16 cellular contexts compared by ENCODE assay signal in the genomic region with DNA sequence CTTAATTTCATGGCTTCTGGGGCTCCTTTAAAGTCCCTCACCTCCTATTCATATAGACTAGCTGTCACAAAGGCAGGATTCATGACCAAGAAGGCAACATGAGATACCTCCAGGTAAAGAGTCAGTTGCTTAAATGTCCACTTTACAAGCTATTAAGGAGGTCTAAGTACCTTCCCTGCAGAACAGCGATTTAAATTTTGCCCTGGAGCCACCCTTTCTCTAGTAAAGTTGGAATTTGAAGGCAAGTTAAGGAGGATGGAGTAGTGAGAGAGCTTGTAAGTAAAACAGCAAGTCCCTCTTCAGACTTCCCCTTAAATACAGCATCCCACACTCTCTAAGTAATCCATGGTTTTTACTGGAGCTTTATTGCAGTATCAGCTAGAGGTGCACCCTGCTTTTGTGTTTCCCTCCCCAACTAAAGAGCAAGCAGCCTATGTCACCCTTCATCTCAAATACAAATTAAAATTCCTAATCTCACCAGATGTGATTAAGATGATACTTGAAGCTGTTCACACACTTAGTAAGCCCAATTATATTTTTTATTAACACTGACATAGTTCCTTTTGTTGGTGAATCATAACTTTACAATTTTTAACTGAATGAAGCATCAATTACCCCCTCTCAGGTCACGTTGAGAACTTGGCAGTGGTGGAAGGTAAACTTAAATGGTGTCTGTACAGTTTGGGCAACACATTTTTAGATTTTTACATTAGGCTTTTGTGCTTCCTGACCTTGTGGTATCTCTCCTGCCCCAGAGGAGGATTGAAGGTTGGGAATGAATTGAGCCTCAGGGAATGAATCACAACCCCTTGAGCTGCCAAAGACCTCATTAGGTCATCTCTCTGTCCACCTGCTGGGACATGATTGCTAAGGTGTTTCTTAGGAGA.
A peak's percentile ranks its signal among the peaks of the same experiment; 100 is the strongest.
DNase-seq lines count a peak whose midpoint lies in the region; TF ChIP-seq lines count a peak whose summit lies in the region.
"Had no signal": no experiment of that assay in that cellular context is flagged by ENCODE, and none has a peak within 500 bp of the region (broad histone marks: within the 10 kb centered on the region; RNA-seq: fewer than 3 reads in every experiment).

No MANE protein-coding gene starts in this region.

- no peak overlapping the region for H3K9ac ChIP-seq in GM23248

- TF ChIP-seq POLR2A in lower leg skin (IDR thresholded peaks at IDR 0.05), result no peak

- in situ Hi-C loops in GM23248 (cut with MboI), result no loop called here

- H3K4me3 ChIP-seq in GM23248 (no peak overlapping the region), choroid plexus epithelial cell (ENCODE audit: low read depth, low read length) (no peak overlapping the region), lower leg skin (ENCODE audit: low read depth, poor library complexity, severe bottlenecking) (no peak overlapping the region)
- H3K4me3 ChIP-seq: tibial nerve had no signal

- peaks cover 11% of the 10 kb centered on the region for H3F3A ChIP-seq in GM23248 (ENCODE audit: insufficient read depth)

- TF ChIP-seq CTCF in choroid plexus epithelial cell (conservative IDR thresholded peaks at IDR 0.05; ENCODE audit: low read depth, low read length), result no peak
- TF ChIP-seq CTCF in lower leg skin (IDR thresholded peaks at IDR 0.05), result no peak

- H3K4me3 Mint-ChIP-seq in activated T-cell treated with anti-CD3 and anti-CD28 coated beads, Interleukin-2, amount 50 U/mL, for 24 hours, result no peak overlapping the region
- H3K4me3 Mint-ChIP-seq: activated CD4-positive, alpha-beta T cell treated with anti-CD3 and anti-CD28 coated beads for 36 hours; CD4-positive, CD25-positive, alpha-beta regulatory T cell; naive B cell had no signal

- no peaks in the 10 kb centered on the region for H3K4me1 Mint-ChIP-seq in activated T-cell treated with anti-CD3 and anti-CD28 coated beads, Interleukin-2, amount 50 U/mL, for 24 hours (ENCODE audit: low read depth)
- H3K4me1 Mint-ChIP-seq: activated CD4-positive, alpha-beta T cell treated with anti-CD3 and anti-CD28 coated beads for 36 hours; naive B cell had no signal

- WGBS in GM23248 (ENCODE audit: low coverage in 1 of 2, low lambda C conversion rate in 2 of 2, missing lambda C conversion rate in 2 of 2), 2 experiments, result 47 to 48% methylated on average over 2 of the region's 2 CpGs
- WGBS in lower leg skin, 2 donors, result 46 to 52% methylated on average over 2 of the region's 2 CpGs

- peak overlapping the region; percentile 9 for H3K4me2 ChIP-seq in GM23248 (ENCODE audit: unreplicated experiment)

- H3K27me3 ChIP-seq in GM23248 (replicated peaks; ENCODE audit: insufficient read depth), result no peaks in the 10 kb centered on the region
- H3K27me3 ChIP-seq: tibial nerve had no signal

- no peaks in the 10 kb centered on the region for H4K20me1 ChIP-seq in GM23248 (ENCODE audit: insufficient read depth)

- H3K27ac ChIP-seq in GM23248, result no peak overlapping the region
- H3K27ac ChIP-seq: tibial nerve had no signal

- no peaks in the 10 kb centered on the region for H3K27me3 Mint-ChIP-seq in activated T-cell treated with anti-CD3 and anti-CD28 coated beads, Interleukin-2, amount 50 U/mL, for 24 hours
- H3K27me3 Mint-ChIP-seq: activated CD4-positive, alpha-beta T cell treated with anti-CD3 and anti-CD28 coated beads for 36 hours; CD4-positive, CD25-positive, alpha-beta regulatory T cell; naive B cell had no signal

- intact Hi-C loops in lower leg skin (cut with DNase I; ENCODE audit: low total_unique reads), result no loop called here
- intact Hi-C loops in head of caudate nucleus (cut with DNase I), result no loop called here

- H3K9me2 ChIP-seq in GM23248 (ENCODE audit: insufficient read depth), result no peaks in the 10 kb centered on the region

- H3K79me2 ChIP-seq in GM23248 (ENCODE audit: insufficient read depth), result no peaks in the 10 kb centered on the region

- DNase-seq in GM23248 (peak; percentile 60), NCI-H226 (peak; percentile 56), choroid plexus epithelial cell (ENCODE audit: low read depth) (peak; percentile 22), renal cortical epithelial cell (ENCODE audit: low read depth) (peak; percentile 46), lower leg skin (ENCODE audit: low spot score in 2 of 2) (no peak), head of caudate nucleus (no peak)
- no peak for DNase-seq in activated T-cell treated with anti-CD3 and anti-CD28 coated beads, Interleukin-2, amount 50 U/mL, for 24 hours
- DNase-seq: activated CD4-positive, alpha-beta T cell treated with anti-CD3 and anti-CD28 coated beads for 36 hours; activated T-cell treated with anti-CD3 and anti-CD28 coated beads for 4 hours; CD4-positive, CD25-positive, alpha-beta regulatory T cell; erythroblast; hypothalamus; naive B cell; NCI-H1105 treated with DMSO at 0.1 percent for 48 hours; stimulated activated CD4-positive, alpha-beta T cell treated with anti-CD3 and anti-CD28 coated beads, Interleukin-2, amount 100 ng/mL, for 24 hours had no signal

- no peaks in the 10 kb centered on the region for H3K9me3 Mint-ChIP-seq in activated T-cell treated with anti-CD3 and anti-CD28 coated beads, Interleukin-2, amount 50 U/mL, for 24 hours
- H3K9me3 Mint-ChIP-seq: CD4-positive, CD25-positive, alpha-beta regulatory T cell; naive B cell had no signal

- H3K9me3 ChIP-seq in GM23248 (ENCODE audit: low read depth), result no peaks in the 10 kb centered on the region
- H3K9me3 ChIP-seq: tibial nerve had no signal

- H3K27ac Mint-ChIP-seq in activated T-cell treated with anti-CD3 and anti-CD28 coated beads, Interleukin-2, amount 50 U/mL, for 24 hours, result no peak overlapping the region
- H3K27ac Mint-ChIP-seq: activated CD4-positive, alpha-beta T cell treated with anti-CD3 and anti-CD28 coated beads for 36 hours; CD4-positive, CD25-positive, alpha-beta regulatory T cell; naive B cell had no signal

- peaks cover 9% of the 10 kb centered on the region; the same call in 1 of the 2 replicates for H3K4me1 ChIP-seq in GM23248 (ENCODE audit: insufficient read depth)
- H3K4me1 ChIP-seq: tibial nerve had no signal

- no peaks in the 10 kb centered on the region for H3K36me3 ChIP-seq in GM23248 (ENCODE audit: low read depth)

- no peak overlapping the region for H2AFZ ChIP-seq in GM23248

- peaks cover 27% of the 10 kb centered on the region for H3K36me3 Mint-ChIP-seq in activated T-cell treated with anti-CD3 and anti-CD28 coated beads, Interleukin-2, amount 50 U/mL, for 24 hours (ENCODE audit: low read depth)

Comparison
In these comparisons a context has a peak if more than half of its experiments do, and no peak if none do; other contexts are left out.
1. DNase-seq: peak in GM23248 (single experiment), NCI-H226 (single experiment), choroid plexus epithelial cell (single experiment) and renal cortical epithelial cell (single experiment); none in lower leg skin (0 of 2), activated T-cell treated with anti-CD3 and anti-CD28 coated beads, Interleukin-2, amount 50 U/mL, for 24 hours (single experiment) and head of caudate nucleus (0 of 42).